Comparison of ENCODE assay signal across 1 cellular context in genomic region chr7:45978010-45978681, GRCh38.
A peak's percentile ranks its signal among the peaks of the same experiment; 100 is the strongest.
TF ChIP-seq lines count a peak whose summit lies in the region.

No MANE protein-coding gene starts in this region.

TF ChIP-seq in SK-N-SH, 30 proteins besides CTCF, POLR2A, EP300 and RAD21 (continued from another document):
- no peak for TF ChIP-seq TAF1 (IDR thresholded peaks at IDR 0.05; ENCODE audit: borderline replicate concordance, low read depth, low read length)
- no peak for TF ChIP-seq SMC3 (IDR thresholded peaks at IDR 0.05; ENCODE audit: low read depth, low read length)
- TF ChIP-seq GATA2 (CRISPR knock-in tag; IDR thresholded peaks at IDR 0.05) = no peak
- TF ChIP-seq USF1 (IDR thresholded peaks at IDR 0.05; ENCODE audit: borderline replicate concordance, low read depth) = peak; percentile 30; the same call in 1 of the 2 replicates
- TF ChIP-seq SIN3A (IDR thresholded peaks at IDR 0.05; ENCODE audit: borderline replicate concordance, low read depth, low read length) = peak; percentile 88
- TF ChIP-seq TEAD4 (IDR thresholded peaks at IDR 0.05; ENCODE audit: borderline replicate concordance, insufficient read depth) = peak; percentile 97
- TF ChIP-seq FOXM1 (IDR thresholded peaks at IDR 0.05; ENCODE audit: low read depth) = peak; percentile 89; the same call in 1 of the 2 replicates
- peak; percentile 89; the same call in 1 of the 2 replicates for TF ChIP-seq POLR2AphosphoS5 (IDR thresholded peaks at IDR 0.05; ENCODE audit: low read depth, low read length)
- TF ChIP-seq MEF2A (IDR thresholded peaks at IDR 0.05; ENCODE audit: borderline replicate concordance, low read depth) = peak; percentile 76
- no peak; the same call in 1 of the 2 replicates for TF ChIP-seq ELF1 (IDR thresholded peaks at IDR 0.05)
- peak; percentile 90 for TF ChIP-seq MAX (IDR thresholded peaks at IDR 0.05; ENCODE audit: low read depth)
- 0 out of 2 replicates have a peak, but pooled peaks have one; percentile 25 for TF ChIP-seq MXI1 (IDR thresholded peaks at IDR 0.05; ENCODE audit: low read depth, low read length)
- TF ChIP-seq TCF12 (IDR thresholded peaks at IDR 0.05) = peak; percentile 96
